In genomic region chr16:78743556-78743955, GRCh38 we compare ENCODE assay signal across 19 cellular contexts.
DNase-seq lines count a peak whose midpoint lies in the region; ATAC-seq lines count a peak whose summit lies in the region.
"Had no signal": no experiment of that assay in that cellular context is flagged by ENCODE, and none has a peak within 500 bp of the region (broad histone marks: within the 10 kb centered on the region; RNA-seq: fewer than 3 reads in every experiment).

No MANE protein-coding gene starts in this region.

- H3K9ac ChIP-seq in mucosa of rectum (ENCODE audit: low read depth in 1 of 2, low read length in 2 of 2), result peak overlapping the region; percentile 25 to 38

- peaks cover 0 to 3% (median 0%) of the 10 kb centered on the region in 7 donors for H3K9me3 Mint-ChIP-seq in CD4-positive, CD25-positive, alpha-beta regulatory T cell
- H3K9me3 Mint-ChIP-seq in activated CD8-positive, alpha-beta T cell treated with anti-CD3 and anti-CD28 coated beads, Interleukin-2, amount 10 ng/mL, durations not matched to agents 7 days and 5 days (ENCODE audit: insufficient read depth), result peaks cover 9% of the 10 kb centered on the region

- H3K27ac Mint-ChIP-seq in CD4-positive, CD25-positive, alpha-beta regulatory T cell, result peak overlapping the region; percentile 98 to 100 (median 99)
- H3K27ac Mint-ChIP-seq in activated CD8-positive, alpha-beta T cell treated with anti-CD3 and anti-CD28 coated beads, Interleukin-2, amount 10 ng/mL, durations not matched to agents 7 days and 5 days, result peak overlapping the region; percentile 94

- DNase-seq in CD4-positive, CD25-positive, alpha-beta regulatory T cell, result peak in 1 of 3 donors; percentile 40
- DNase-seq in H4 (ENCODE audit: low spot score) (peak; percentile 76), NCI-H2107 (lab: John Stamatoyannopoulos, UW) (no peak), activated gamma-delta T cell (lab: John Stamatoyannopoulos, UW) (no peak), GM19240 (ENCODE audit: insufficient read length, low spot score) (no peak)
- no peak for DNase-seq in activated CD8-positive, alpha-beta T cell treated with anti-CD3 and anti-CD28 coated beads, Interleukin-2, amount 10 ng/mL, durations not matched to agents 7 days and 5 days
- DNase-seq: amniotic stem cell, H7, left lung, NCI-H2029 treated with DMSO at 0.1 percent for 48 hours, NCI-H510A treated with DMSO at 0.1 percent for 48 hours, ovary, SHP77 treated with DMSO at 0.1 percent for 48 hours, sigmoid colon had no signal

- H3K4me1 Mint-ChIP-seq in CD4-positive, CD25-positive, alpha-beta regulatory T cell, result peaks cover 21 to 41% (median 31%) of the 10 kb centered on the region in 4 donors
- peaks cover 23% of the 10 kb centered on the region for H3K4me1 Mint-ChIP-seq in activated CD8-positive, alpha-beta T cell treated with anti-CD3 and anti-CD28 coated beads, Interleukin-2, amount 10 ng/mL, durations not matched to agents 7 days and 5 days (ENCODE audit: low read depth)

- no peaks in the 10 kb centered on the region for H3K27me3 Mint-ChIP-seq in CD4-positive, CD25-positive, alpha-beta regulatory T cell
- H3K27me3 Mint-ChIP-seq in activated CD8-positive, alpha-beta T cell treated with anti-CD3 and anti-CD28 coated beads, Interleukin-2, amount 10 ng/mL, durations not matched to agents 7 days and 5 days (ENCODE audit: low read depth), result peaks cover 2% of the 10 kb centered on the region

- CTCF ChIA-PET in activated CD8-positive, alpha-beta T cell treated with anti-CD3 and anti-CD28 coated beads, Interleukin-2, amount 10 ng/mL, durations not matched to agents 7 days and 5 days (lab: Charles Lee), result interaction anchor here (1.5 kb wide), 1 partner anchor 28 kb away, joined by 3 read pairs; no protein-coding TSS in a partner anchor

- peak overlapping the region; percentile 86 for H3K4me3 ChIP-seq in CD4-positive, CD25-positive, alpha-beta regulatory T cell (ENCODE audit: low read depth, low read length)
- peak overlapping the region in 1 of 2 donors; percentile 33 for H3K4me3 ChIP-seq in mucosa of rectum (ENCODE audit: low read length in 2 of 2)
- H3K4me3 ChIP-seq: cardiac muscle cell, left lung, ovary, sigmoid colon had no signal

- H3K27ac ChIP-seq in CD4-positive, CD25-positive, alpha-beta regulatory T cell (ENCODE audit: insufficient read depth, low read length, poor library complexity, severe bottlenecking), result peak overlapping the region; percentile 92
- peak overlapping the region; percentile 86 for H3K27ac ChIP-seq in mucosa of rectum (ENCODE audit: low read depth in 2 of 2, low read length in 2 of 2)
- H3K27ac ChIP-seq: esophagus muscularis mucosa, ovary had no signal

- POLR2A ChIA-PET in activated CD8-positive, alpha-beta T cell treated with anti-CD3 and anti-CD28 coated beads, Interleukin-2, amount 10 ng/mL, durations not matched to agents 7 days and 5 days (lab: Charles Lee), result no interaction called here

- no peaks in the 10 kb centered on the region for H3K36me3 Mint-ChIP-seq in CD4-positive, CD25-positive, alpha-beta regulatory T cell
- H3K36me3 Mint-ChIP-seq in activated CD8-positive, alpha-beta T cell treated with anti-CD3 and anti-CD28 coated beads, Interleukin-2, amount 10 ng/mL, durations not matched to agents 7 days and 5 days (ENCODE audit: low read depth), result peaks cover 5% of the 10 kb centered on the region

- H3K36me3 ChIP-seq in CD4-positive, CD25-positive, alpha-beta regulatory T cell (ENCODE audit: control insufficient read depth, insufficient read depth, low read length), result no peaks in the 10 kb centered on the region
- H3K36me3 ChIP-seq in mucosa of rectum (ENCODE audit: control insufficient read depth in 2 of 2, insufficient read depth in 2 of 2, low read length in 2 of 2), result no peaks in the 10 kb centered on the region
- H3K36me3 ChIP-seq: cardiac muscle cell, esophagus muscularis mucosa, left lung, ovary, sigmoid colon had no signal

- peaks cover 22% of the 10 kb centered on the region for H3K4me1 ChIP-seq in CD4-positive, CD25-positive, alpha-beta regulatory T cell (ENCODE audit: control insufficient read depth, insufficient read depth, low read length, poor library complexity, severe bottlenecking)
- peaks cover 23 to 31% of the 10 kb centered on the region in 2 donors for H3K4me1 ChIP-seq in mucosa of rectum (ENCODE audit: control insufficient read depth in 2 of 2, insufficient read depth in 2 of 2, low read length in 2 of 2)

- H3K27me3 ChIP-seq in CD4-positive, CD25-positive, alpha-beta regulatory T cell (ENCODE audit: control insufficient read depth, insufficient read depth, low read length), result no peaks in the 10 kb centered on the region
- H3K27me3 ChIP-seq in mucosa of rectum (ENCODE audit: control insufficient read depth in 2 of 2, insufficient read depth in 2 of 2, low read length in 2 of 2), result no peaks in the 10 kb centered on the region
- H3K27me3 ChIP-seq: cardiac muscle cell, esophagus muscularis mucosa, left lung, ovary, sigmoid colon had no signal

- ATAC-seq in CD4-positive, CD25-positive, alpha-beta regulatory T cell (ENCODE audit: low read depth in 2 of 2), result no peak
- no peak for ATAC-seq in activated CD8-positive, alpha-beta T cell treated with anti-CD3 and anti-CD28 coated beads, Interleukin-2, amount 10 ng/mL, durations not matched to agents 7 days and 5 days
- ATAC-seq in HG03139 (IDR thresholded peaks at IDR 0.05; ENCODE audit: unreplicated experiment), result no peak
- ATAC-seq: HepG2 had no signal

- peak overlapping the region; percentile 65 to 92 (median 88) for H3K4me3 Mint-ChIP-seq in CD4-positive, CD25-positive, alpha-beta regulatory T cell
- H3K4me3 Mint-ChIP-seq in activated CD8-positive, alpha-beta T cell treated with anti-CD3 and anti-CD28 coated beads, Interleukin-2, amount 10 ng/mL, durations not matched to agents 7 days and 5 days, result no peak overlapping the region

- no peaks in the 10 kb centered on the region for H3K9me3 ChIP-seq in CD4-positive, CD25-positive, alpha-beta regulatory T cell (ENCODE audit: control insufficient read depth in 2 of 2, low read length in 2 of 2)
- no peaks in the 10 kb centered on the region for H3K9me3 ChIP-seq in mucosa of rectum (ENCODE audit: control insufficient read depth in 2 of 2, low read length in 2 of 2)
- H3K9me3 ChIP-seq: esophagus muscularis mucosa, left lung, ovary, sigmoid colon had no signal
